In genomic region chr20:62914970-62915457, GRCh38 we compare ENCODE assay signal across 8 cellular contexts. TPM values are rescaled to one million over a fixed set of nuclear protein-coding genes. Genes with fewer than 3 reads are reported as not detected.
DNase-seq lines count a peak whose midpoint lies in the region; ATAC-seq and TF ChIP-seq lines count a peak whose summit lies in the region.

No MANE protein-coding gene starts in this region.

- DNase-seq in AG08395 (ENCODE audit: low spot score) (peak; percentile 73), HFFc6 (peak; percentile 9), hippocampal formation (lab: John Stamatoyannopoulos, UW) (peak; percentile 27 to 39), DMS79 treated with DMSO at 0.1 percent for 48 hours (lab: John Stamatoyannopoulos, UW) (no peak), SKM-1 treated with dmso at 0.1 percent for 144 hours (lab: John Stamatoyannopoulos, UW; ENCODE audit: unreplicated experiment) (no peak)
- DNase-seq in activated CD8-positive, alpha-beta T cell treated with anti-CD3 and anti-CD28 coated beads for 36 hours: peak; percentile 48
- DNase-seq in stimulated activated naive CD8-positive, alpha-beta T cell treated with anti-CD3 and anti-CD28 coated beads, Interleukin-15, amount 100 ng/mL, for 72 hours: no peak
- DNase-seq in activated CD4-positive, alpha-beta T cell treated with anti-CD3 and anti-CD28 coated beads for 4 hours: no peak

- ATAC-seq in activated CD8-positive, alpha-beta T cell treated with anti-CD3 and anti-CD28 coated beads for 36 hours: no peak
- no peak for ATAC-seq in stimulated activated naive CD8-positive, alpha-beta T cell treated with anti-CD3 and anti-CD28 coated beads, Interleukin-15, amount 100 ng/mL, for 72 hours

- no peaks in the 10 kb centered on the region for H3K9me3 Mint-ChIP-seq in HFFc6
- H3K9me3 Mint-ChIP-seq in activated CD8-positive, alpha-beta T cell treated with anti-CD3 and anti-CD28 coated beads for 36 hours: no peaks in the 10 kb centered on the region
- no peaks in the 10 kb centered on the region for H3K9me3 Mint-ChIP-seq in stimulated activated naive CD8-positive, alpha-beta T cell treated with anti-CD3 and anti-CD28 coated beads, Interleukin-15, amount 100 ng/mL, for 72 hours

- peak overlapping the region; percentile 87 for H3K27ac Mint-ChIP-seq in HFFc6
- H3K27ac Mint-ChIP-seq in activated CD8-positive, alpha-beta T cell treated with anti-CD3 and anti-CD28 coated beads for 36 hours: peak overlapping the region; percentile 90
- H3K27ac Mint-ChIP-seq in stimulated activated naive CD8-positive, alpha-beta T cell treated with anti-CD3 and anti-CD28 coated beads, Interleukin-15, amount 100 ng/mL, for 72 hours: peak overlapping the region; percentile 69 to 91

- peak overlapping the region; percentile 16 for H3K4me3 Mint-ChIP-seq in HFFc6
- H3K4me3 Mint-ChIP-seq in activated CD8-positive, alpha-beta T cell treated with anti-CD3 and anti-CD28 coated beads for 36 hours: peak overlapping the region; percentile 9
- H3K4me3 Mint-ChIP-seq in stimulated activated naive CD8-positive, alpha-beta T cell treated with anti-CD3 and anti-CD28 coated beads, Interleukin-15, amount 100 ng/mL, for 72 hours: peak overlapping the region; percentile 55 to 68

- intact Hi-C loops in activated CD8-positive, alpha-beta T cell treated with anti-CD3 and anti-CD28 coated beads for 36 hours (cut with micrococcal nuclease): no loop called here

- CTCF ChIA-PET in activated CD8-positive, alpha-beta T cell treated with anti-CD3 and anti-CD28 coated beads for 36 hours (lab: Charles Lee): interaction anchor here (0.7 to 8.6 kb wide), 7 partner anchors 7 to 94 kb away, joined by 3 to 113 read pairs (median 3); no protein-coding TSS in a partner anchor

- H3K27me3 Mint-ChIP-seq in HFFc6 (ENCODE audit: insufficient read depth): peaks cover 3% of the 10 kb centered on the region
- H3K27me3 Mint-ChIP-seq in activated CD8-positive, alpha-beta T cell treated with anti-CD3 and anti-CD28 coated beads for 36 hours: no peaks in the 10 kb centered on the region
- H3K27me3 Mint-ChIP-seq in stimulated activated naive CD8-positive, alpha-beta T cell treated with anti-CD3 and anti-CD28 coated beads, Interleukin-15, amount 100 ng/mL, for 72 hours: no peaks in the 10 kb centered on the region

- H3K4me1 Mint-ChIP-seq in HFFc6 (ENCODE audit: low read depth): peaks cover 51% of the 10 kb centered on the region
- H3K4me1 Mint-ChIP-seq in activated CD8-positive, alpha-beta T cell treated with anti-CD3 and anti-CD28 coated beads for 36 hours (ENCODE audit: low read depth): peaks cover 71% of the 10 kb centered on the region
- H3K4me1 Mint-ChIP-seq in stimulated activated naive CD8-positive, alpha-beta T cell treated with anti-CD3 and anti-CD28 coated beads, Interleukin-15, amount 100 ng/mL, for 72 hours: peaks cover 80% of the 10 kb centered on the region

- no peak for TF ChIP-seq CTCF in HFFc6 (IDR thresholded peaks at IDR 0.05)
- no peak for TF ChIP-seq CTCF in activated CD8-positive, alpha-beta T cell treated with anti-CD3 and anti-CD28 coated beads for 36 hours (IDR thresholded peaks at IDR 0.05)

- POLR2A ChIA-PET in activated CD8-positive, alpha-beta T cell treated with anti-CD3 and anti-CD28 coated beads for 36 hours (lab: Charles Lee): interaction anchor here (0.9 to 17.8 kb wide), 4 partner anchors 12 to 38 kb away, joined by 3 to 243 read pairs (median 24); partner anchors contain the start of genes DIDO1 and GID8

- peaks cover 9% of the 10 kb centered on the region; the same call in 1 of the 2 replicates for H3K36me3 Mint-ChIP-seq in HFFc6 (ENCODE audit: low read depth)
- peaks cover 40% of the 10 kb centered on the region for H3K36me3 Mint-ChIP-seq in activated CD8-positive, alpha-beta T cell treated with anti-CD3 and anti-CD28 coated beads for 36 hours (ENCODE audit: low read depth)

RNA-seq across cellular contexts. Expression of gene DIDO1, which starts 11.3 kb away (rescaled TPM):
- total RNA-seq in HFFc6 (2021; fragmentation: NEBNext Ultra II Directional; extraction: Animal tissue kit (Norgen Biotek cat#: 25700)): 10 to 100 TPM; 31.9 to 36.1 (median 34.8) TPM
- 10 to 100 TPM; 45.9 to 47.4 TPM for total RNA-seq in activated CD8-positive, alpha-beta T cell treated with anti-CD3 and anti-CD28 coated beads for 36 hours

RNA-seq across cellular contexts. Expression of gene GID8, which starts 22.9 kb away (rescaled TPM):
- 10 to 100 TPM; 19.1 to 26.9 (median 22.6) TPM for total RNA-seq in HFFc6 (2021; fragmentation: NEBNext Ultra II Directional; extraction: Animal tissue kit (Norgen Biotek cat#: 25700))
- total RNA-seq in activated CD8-positive, alpha-beta T cell treated with anti-CD3 and anti-CD28 coated beads for 36 hours: 10 to 100 TPM; 39.2 to 42.2 TPM

RNA-seq across cellular contexts. Expression of gene SLC17A9, which starts 37.5 kb away (rescaled TPM):
- total RNA-seq in HFFc6 (2021; fragmentation: NEBNext Ultra II Directional; extraction: Animal tissue kit (Norgen Biotek cat#: 25700)): 10 to 100 TPM; 32.8 to 47.0 (median 35.7) TPM
- total RNA-seq in activated CD8-positive, alpha-beta T cell treated with anti-CD3 and anti-CD28 coated beads for 36 hours: 10 to 100 TPM; 78.5 to 78.7 TPM

RNA-seq across cellular contexts. Expression of gene TCFL5, which starts 53.4 kb away (rescaled TPM):
- 10 to 100 TPM; 19.9 to 25.2 (median 21.1) TPM for total RNA-seq in HFFc6 (2021; fragmentation: NEBNext Ultra II Directional; extraction: Animal tissue kit (Norgen Biotek cat#: 25700))
- 1 to 10 TPM; 7.5 to 7.6 TPM for total RNA-seq in activated CD8-positive, alpha-beta T cell treated with anti-CD3 and anti-CD28 coated beads for 36 hours

Comparison
In these comparisons a context has a peak if more than half of its experiments do, and no peak if none do; other contexts are left out.
1. DNase-seq: peak in AG08395 (single experiment), HFFc6 (single experiment), activated CD8-positive, alpha-beta T cell treated with anti-CD3 and anti-CD28 coated beads for 36 hours (single experiment) and hippocampal formation (2 of 2); none in stimulated activated naive CD8-positive, alpha-beta T cell treated with anti-CD3 and anti-CD28 coated beads, Interleukin-15, amount 100 ng/mL, for 72 hours (0 of 2), DMS79 treated with DMSO at 0.1 percent for 48 hours (single experiment), SKM-1 treated with dmso at 0.1 percent for 144 hours (single experiment) and activated CD4-positive, alpha-beta T cell treated with anti-CD3 and anti-CD28 coated beads for 4 hours (0 of 2).
2. H3K4me3 Mint-ChIP-seq: peak in every context shown above with its lines; median percentile 62 in stimulated activated naive CD8-positive, alpha-beta T cell treated with anti-CD3 and anti-CD28 coated beads, Interleukin-15, amount 100 ng/mL, for 72 hours; 16 in HFFc6; 9 in activated CD8-positive, alpha-beta T cell treated with anti-CD3 and anti-CD28 coated beads for 36 hours.
3. Peak in every context shown above with its lines, with median percentiles within 50 percentile points of each other: H3K27ac Mint-ChIP-seq.